24 cellular contexts compared by ENCODE assay signal in genomic region chr19:43724896-43725295, GRCh38. TPM values are rescaled to one million over a fixed set of nuclear protein-coding genes. Genes with fewer than 3 reads are reported as not detected.
"Had no signal": no experiment of that assay in that cellular context is flagged by ENCODE, and none has a peak within 500 bp of the region (broad histone marks: within the 10 kb centered on the region; RNA-seq: fewer than 3 reads in every experiment).

No MANE protein-coding gene starts in this region.

- ATAC-seq: K562, Right ventricle myocardium inferior, SK-N-SH treated with all-trans-retinoic acid at 6 μM for 48 hours had no signal

- H3K9me3 ChIP-seq: Peyer's patch, SJCRH30 had no signal

- H3K4me1 ChIP-seq: Peyer's patch, SJCRH30 had no signal

- H3K27me3 Mint-ChIP-seq: IgD-negative memory B cell had no signal

- H2AFZ ChIP-seq: PC-9 had no signal

- H3K4me2 ChIP-seq: KMS-11, PC-9 had no signal

- H3K9ac ChIP-seq: KMS-11 had no signal

- H3K27me3 ChIP-seq: Peyer's patch, SJCRH30 had no signal

- H3K4me3 ChIP-seq: K562, PC-9, Peyer's patch, SJCRH30 had no signal

- H3K36me3 ChIP-seq: SJCRH30 had no signal

- DNase-seq: MM.1S, NCI-H1092 treated with DMSO at 0.1 percent for 48 hours, NCI-H1436, NCI-H1694, NCI-H187 treated with DMSO at 0.1 percent for 48 hours, NCI-H2029 treated with DMSO at 0.1 percent for 48 hours, NCI-H2227 treated with DMSO at 0.1 percent for 48 hours, NCI-H510A, NCI-H524 treated with DMSO at 0.1 percent for 48 hours, NCI-H69, NCI-H774, OCI-M1, PC-9, Peyer's patch, SHP77 treated with DMSO at 0.1 percent for 48 hours, SJCRH30 had no signal

- FAIRE-seq: HTR-8/SVneo, K562 had no signal

- H3K27ac ChIP-seq: KMS-11, PC-9, Peyer's patch, SJCRH30 had no signal

RNA-seq across cellular contexts. Expression of gene IRGC, which starts 9.0 kb away (rescaled TPM):
- total RNA-seq: K562, M059J, PC-9, Peyer's patch, Right ventricle myocardium inferior, RPMI7951, SJCRH30 had no signal
- polyA plus RNA-seq: IgD-negative memory B cell, K562 had no signal
